Comparison of ENCODE assay signal across 8 cellular contexts in the genomic region with DNA sequence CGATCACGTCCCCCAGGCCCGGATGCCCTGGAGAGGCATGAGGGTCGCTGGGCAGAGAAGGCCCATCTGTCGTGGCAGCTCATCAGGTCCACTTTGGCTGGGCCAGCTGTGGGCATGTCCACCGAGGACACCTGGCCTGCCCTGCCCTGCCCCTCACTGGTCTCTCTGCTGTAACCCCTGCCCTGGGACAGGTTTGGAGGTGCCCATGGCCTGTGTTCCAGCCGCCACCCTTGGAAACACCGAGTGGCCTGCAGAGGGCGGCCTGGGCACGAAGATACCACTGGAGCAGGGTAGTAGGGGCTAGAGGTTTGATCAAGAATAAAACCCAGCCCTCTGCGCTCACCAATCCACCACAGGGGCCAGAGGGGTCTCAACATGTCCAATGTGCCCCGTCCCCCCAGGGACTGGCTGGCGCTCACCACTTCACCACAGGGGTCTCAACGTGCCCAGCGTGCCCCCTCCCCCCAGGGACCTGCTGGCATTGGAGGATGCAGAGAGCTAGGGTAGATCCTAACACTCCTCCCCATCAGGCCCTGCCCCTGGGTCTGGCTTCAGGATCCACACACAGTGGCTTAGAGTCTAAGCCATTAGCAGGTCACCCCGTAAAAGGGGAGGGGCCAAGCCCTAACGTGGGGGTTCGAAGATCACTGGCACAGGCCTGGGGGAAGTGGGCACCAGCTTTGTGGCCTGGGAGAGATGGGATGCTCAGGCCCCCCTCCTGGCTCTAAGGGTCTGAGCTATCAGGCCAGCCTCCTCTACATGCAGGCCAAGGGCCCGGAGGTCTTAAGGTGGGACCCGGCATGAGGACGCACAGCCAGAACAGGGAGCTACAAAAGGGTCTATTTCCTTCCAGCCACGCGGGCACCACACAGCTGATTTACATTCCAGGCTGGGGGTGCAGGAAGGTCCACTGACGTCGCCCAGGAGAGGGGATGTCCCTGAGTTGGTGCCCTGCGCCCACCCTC. TPM values are rescaled to one million over a fixed set of nuclear protein-coding genes. Genes with fewer than 3 reads are reported as not detected.
DNase-seq lines count a peak whose midpoint lies in the region; ATAC-seq and TF ChIP-seq lines count a peak whose summit lies in the region.

No MANE protein-coding gene starts in this region.

- ATAC-seq in HG03565 (IDR thresholded peaks at IDR 0.05; ENCODE audit: unreplicated experiment), result no peak
- no peak for ATAC-seq in HG02973 (IDR thresholded peaks at IDR 0.05; ENCODE audit: unreplicated experiment)

- intact Hi-C loops in dorsolateral prefrontal cortex (cut with DNase I), result loop anchor here in 1 of 2 donors (5.0 kb wide), 1 partner anchor 90 kb away; the partner anchor contains the start of gene PPP6R2

- H3K4me1 Mint-ChIP-seq in activated CD4-positive, alpha-beta T cell treated with anti-CD3 and anti-CD28 coated beads, Interleukin-2, amount 10 ng/mL, durations not matched to agents 7 days and 5 days, result peaks cover 19% of the 10 kb centered on the region

- peak overlapping the region; percentile 27 for H3K4me3 Mint-ChIP-seq in activated CD4-positive, alpha-beta T cell treated with anti-CD3 and anti-CD28 coated beads, Interleukin-2, amount 10 ng/mL, durations not matched to agents 7 days and 5 days

- peak; percentile 74 for DNase-seq in GM10248 (ENCODE audit: extremely low spot score)
- peak; percentile 58 for DNase-seq in MV-4-11 (lab: John Stamatoyannopoulos, UW)
- DNase-seq in activated CD4-positive, alpha-beta T cell treated with anti-CD3 and anti-CD28 coated beads, Interleukin-2, amount 10 ng/mL, durations not matched to agents 7 days and 5 days, result peak; percentile 76
- DNase-seq in dorsolateral prefrontal cortex, result peak in 3 of 10 donors; percentile 62 to 80 (median 64)
- peak; percentile 74 to 78 for DNase-seq in lung microvascular endothelial cell (ENCODE audit: low read depth in 2 of 2)
- peak; percentile 79 for DNase-seq in stimulated activated CD8-positive, alpha-beta memory T cell treated with anti-CD3 and anti-CD28 coated beads, Interleukin-4, amount 100 ng/mL, for 48 hours

- H3K9me3 Mint-ChIP-seq in activated CD4-positive, alpha-beta T cell treated with anti-CD3 and anti-CD28 coated beads, Interleukin-2, amount 10 ng/mL, durations not matched to agents 7 days and 5 days, result no peaks in the 10 kb centered on the region

- peak overlapping the region in 21 of 59 donors; percentile 11 to 81 (median 63) for H3K27ac ChIP-seq in dorsolateral prefrontal cortex

- no peaks in the 10 kb centered on the region for H3K27me3 Mint-ChIP-seq in activated CD4-positive, alpha-beta T cell treated with anti-CD3 and anti-CD28 coated beads, Interleukin-2, amount 10 ng/mL, durations not matched to agents 7 days and 5 days

- peak overlapping the region; percentile 68 for H3K27ac Mint-ChIP-seq in activated CD4-positive, alpha-beta T cell treated with anti-CD3 and anti-CD28 coated beads, Interleukin-2, amount 10 ng/mL, durations not matched to agents 7 days and 5 days

- POLR2A ChIA-PET in GM10248 (lab: Yijun Ruan, JAX), result interaction anchor here (0.6 kb wide), 1 partner anchor 15 kb away, joined by 4 read pairs; no protein-coding TSS in a partner anchor
- POLR2A ChIA-PET in activated CD4-positive, alpha-beta T cell treated with anti-CD3 and anti-CD28 coated beads, Interleukin-2, amount 10 ng/mL, durations not matched to agents 7 days and 5 days (lab: Charles Lee), result no interaction called here

- no peaks in the 10 kb centered on the region for H3K27me3 ChIP-seq in dorsolateral prefrontal cortex

- TF ChIP-seq CTCF in GM10248 (IDR thresholded peaks at IDR 0.05; ENCODE audit: control extremely low read depth, extremely low read depth, low read depth, missing control alignments) (peak; percentile 86), dorsolateral prefrontal cortex (IDR thresholded peaks at IDR 0.05 in 54 of 56, conservative IDR thresholded peaks at IDR 0.05 in 2 of 56; ENCODE audit: low read depth in 1 of 56, partially characterized antibody in 56 of 56) (peak in 54 of 56 donors; percentile 30 to 75 (median 56))

- peaks cover 5% of the 10 kb centered on the region for H3K36me3 Mint-ChIP-seq in activated CD4-positive, alpha-beta T cell treated with anti-CD3 and anti-CD28 coated beads, Interleukin-2, amount 10 ng/mL, durations not matched to agents 7 days and 5 days (ENCODE audit: low read depth)

- CTCF ChIA-PET in GM10248 (lab: Yijun Ruan, JAX), result interaction anchor here (0.6 to 6.3 kb wide), 24 partner anchors 10 to 369 kb away, joined by 3 to 64 read pairs (median 4); partner anchors contain the start of genes LMF2, MAPK12, NCAPH2 and SCO2
- CTCF ChIA-PET in activated CD4-positive, alpha-beta T cell treated with anti-CD3 and anti-CD28 coated beads, Interleukin-2, amount 10 ng/mL, durations not matched to agents 7 days and 5 days (lab: Charles Lee), result interaction anchor here (0.7 to 2.2 kb wide), 13 partner anchors 10 to 369 kb away, joined by 3 to 13 read pairs (median 4); no protein-coding TSS in a partner anchor

- peak overlapping the region in 15 of 59 donors; percentile 58 to 77 (median 74) for H3K4me3 ChIP-seq in dorsolateral prefrontal cortex

RNA-seq across cellular contexts. Expression of gene HDAC10, which starts 1.3 kb away (rescaled TPM):
- total RNA-seq in activated CD4-positive, alpha-beta T cell treated with anti-CD3 and anti-CD28 coated beads, Interleukin-2, amount 10 ng/mL, durations not matched to agents 7 days and 5 days, result 10 to 100 TPM; 68.3 to 93.6 TPM
- 10 to 100 TPM; 20.2 to 75.9 (median 39.0) TPM for total RNA-seq in dorsolateral prefrontal cortex
- 9.4 and 11.3 TPM in 2 replicates for total RNA-seq in lung microvascular endothelial cell

RNA-seq across cellular contexts. Expression of gene TUBGCP6, which starts 7.5 kb away (rescaled TPM):
- 10 to 100 TPM; 62.9 to 71.4 TPM for total RNA-seq in activated CD4-positive, alpha-beta T cell treated with anti-CD3 and anti-CD28 coated beads, Interleukin-2, amount 10 ng/mL, durations not matched to agents 7 days and 5 days
- total RNA-seq in dorsolateral prefrontal cortex (10 to 100 TPM; 40.5 to 94.4 (median 60.7) TPM), lung microvascular endothelial cell (11.8 and 21.2 TPM in 2 replicates)

RNA-seq across cellular contexts. Expression of gene MAPK12, which starts 9.1 kb away (rescaled TPM):
- 1 to 10 TPM; 2.9 TPM for total RNA-seq in activated CD4-positive, alpha-beta T cell treated with anti-CD3 and anti-CD28 coated beads, Interleukin-2, amount 10 ng/mL, durations not matched to agents 7 days and 5 days
- total RNA-seq in dorsolateral prefrontal cortex (10 to 100 TPM; 21.8 to 70.3 (median 34.7) TPM), lung microvascular endothelial cell (37.0 and 53.6 TPM in 2 replicates)

RNA-seq across cellular contexts. Expression of gene MAPK11, which starts 17.8 kb away (rescaled TPM):
- 10 to 100 TPM; 10.7 to 12.6 TPM for total RNA-seq in activated CD4-positive, alpha-beta T cell treated with anti-CD3 and anti-CD28 coated beads, Interleukin-2, amount 10 ng/mL, durations not matched to agents 7 days and 5 days
- 10 to 100 TPM; 25.8 to 78.7 (median 55.8) TPM for total RNA-seq in dorsolateral prefrontal cortex
- total RNA-seq in lung microvascular endothelial cell, result 16.3 and 21.8 TPM in 2 replicates

RNA-seq across cellular contexts. Expression of gene SELENOO, which starts 51.6 kb away (rescaled TPM):
- total RNA-seq in activated CD4-positive, alpha-beta T cell treated with anti-CD3 and anti-CD28 coated beads, Interleukin-2, amount 10 ng/mL, durations not matched to agents 7 days and 5 days, result 10 to 100 TPM; 17.4 to 25.5 TPM
- total RNA-seq in dorsolateral prefrontal cortex, result 10 to 100 TPM; 21.8 to 41.6 (median 30.1) TPM
- total RNA-seq in lung microvascular endothelial cell, result 14.1 and 14.4 TPM in 2 replicates
